ENCODE assay signal across 8 cellular contexts in the genomic region with DNA sequence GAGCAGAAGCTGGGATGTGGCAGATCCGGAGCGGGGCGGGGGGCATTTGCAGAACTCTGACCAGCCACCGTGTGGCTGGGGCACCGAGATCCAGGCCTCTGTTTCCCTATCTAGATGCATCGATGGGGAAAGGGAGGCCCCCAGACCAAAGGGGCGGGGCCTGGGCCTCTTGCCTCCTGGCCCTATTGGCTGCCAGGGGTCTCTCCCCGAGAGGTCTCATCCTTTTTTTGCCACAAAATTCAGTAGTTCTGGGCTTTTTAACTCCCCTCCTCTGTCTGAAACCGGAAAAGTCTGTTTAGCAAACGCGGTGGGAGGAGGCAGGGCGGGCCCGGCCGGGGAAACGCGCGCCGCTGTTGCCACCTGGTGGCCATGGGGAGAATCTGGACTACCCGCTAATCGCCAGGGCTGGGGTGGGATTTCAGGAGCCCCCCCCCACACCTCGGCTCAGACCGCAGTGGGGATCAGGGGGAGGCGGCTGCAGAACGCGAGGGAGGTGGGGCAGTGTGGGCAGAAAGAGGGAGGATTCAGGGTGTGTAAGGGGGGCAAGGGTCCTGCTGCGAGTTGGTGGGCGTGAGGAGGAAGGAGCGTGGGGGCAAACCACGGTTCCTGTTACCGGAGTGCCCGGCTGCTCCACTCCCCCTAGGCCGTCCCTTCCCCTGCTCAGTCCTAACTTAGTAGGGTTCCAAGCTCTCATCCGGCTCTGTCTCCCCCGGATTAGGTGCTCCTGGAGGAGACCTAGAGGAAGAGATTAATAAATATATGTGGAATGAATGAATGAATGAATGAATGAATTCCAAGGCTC. TPM values are rescaled to one million over a fixed set of nuclear protein-coding genes. Genes with fewer than 3 reads are reported as not detected.
DNase-seq lines count a peak whose midpoint lies in the region; ATAC-seq and TF ChIP-seq lines count a peak whose summit lies in the region.

No MANE protein-coding gene starts in this region.

- no peak for TF ChIP-seq POLR2A in breast epithelium (IDR thresholded peaks at IDR 0.05)

- intact Hi-C loops in breast epithelium (cut with DNase I; ENCODE audit: low total_unique reads), result loop anchor here (5.0 kb wide), 1 partner anchor 51 kb away; the partner anchor contains the start of gene ARRDC2

- H3K4me1 ChIP-seq in breast epithelium, result no peaks in the 10 kb centered on the region

- H3K36me3 ChIP-seq in WERI-Rb-1 (no peaks in the 10 kb centered on the region), breast epithelium (no peaks in the 10 kb centered on the region)

- ATAC-seq in GM21619 (IDR thresholded peaks at IDR 0.05; ENCODE audit: unreplicated experiment), result no peak

- H3K9me3 ChIP-seq in WERI-Rb-1 (ENCODE audit: severe bottlenecking), result no peaks in the 10 kb centered on the region
- no peaks in the 10 kb centered on the region for H3K9me3 ChIP-seq in breast epithelium

- H3K27ac ChIP-seq in WERI-Rb-1 (peak overlapping the region; percentile 41), breast epithelium (peak overlapping the region; percentile 61 to 84), skin epidermis (peak overlapping the region in 19 of 21 experiments; percentile 58 to 89 (median 78))

- DNase-seq in AG08395 (ENCODE audit: low spot score) (peak; percentile 85), GM20000 (ENCODE audit: low spot score) (peak; percentile 90), NCI-H2081 treated with DMSO at 0.1 percent for 48 hours (lab: John Stamatoyannopoulos, UW) (peak; percentile 14), WERI-Rb-1 (peak; percentile 73), breast epithelium (ENCODE audit: low spot score in 2 of 2) (peak; percentile 63 to 83), iPS-NIHi7 (ENCODE audit: extremely low spot score) (peak; percentile 94)

- TF ChIP-seq CTCF in GM20000 (IDR thresholded peaks at IDR 0.05; ENCODE audit: extremely low read depth, missing control alignments), result peak; percentile 41
- peak; percentile 80 for TF ChIP-seq CTCF in WERI-Rb-1 (IDR thresholded peaks at IDR 0.05; ENCODE audit: low read depth, low read length)
- peak; percentile 94 to 99 (median 97) for TF ChIP-seq CTCF in breast epithelium (IDR thresholded peaks at IDR 0.05)

- H3K27me3 ChIP-seq in WERI-Rb-1 (ENCODE audit: insufficient read depth, low read depth, severe bottlenecking), result no peaks in the 10 kb centered on the region
- H3K27me3 ChIP-seq in breast epithelium, result no peaks in the 10 kb centered on the region

- peak overlapping the region; percentile 39 for H3K4me3 ChIP-seq in WERI-Rb-1 (ENCODE audit: low read depth, low read length)
- peak overlapping the region; percentile 11 to 29 (median 26) for H3K4me3 ChIP-seq in breast epithelium
- H3K4me3 ChIP-seq in skin epidermis, result peak overlapping the region in 2 of 7 experiments; percentile 9 to 15

RNA-seq across cellular contexts. Expression of gene IL12RB1, which starts 28.3 kb away (rescaled TPM):
- total RNA-seq in breast epithelium, result 1 to 10 TPM in 2 of 3 donors, under 1 TPM in 1; 0.98 to 2.1 (median 1.6) TPM

RNA-seq across cellular contexts. Expression of gene MAST3, which starts 39.2 kb away (rescaled TPM):
- total RNA-seq in breast epithelium, result 1 to 10 TPM; 5.6 to 8.5 (median 6.2) TPM

RNA-seq across cellular contexts. Expression of gene ARRDC2, which starts 50.4 kb away (rescaled TPM):
- total RNA-seq in breast epithelium, result 10 to 100 TPM; 49.4 to 89.3 (median 53.4) TPM

Comparison
In these comparisons a context has a peak if more than half of its experiments do, and no peak if none do; other contexts are left out.
1. DNase-seq: peak in every context shown above with its lines; median percentile 94 in iPS-NIHi7; 90 in GM20000; 85 in AG08395; 73 in WERI-Rb-1; 73 in breast epithelium; 14 in NCI-H2081 treated with DMSO at 0.1 percent for 48 hours.
2. CTCF ChIP-seq: peak in every context shown above with its lines; median percentile 97 in breast epithelium; 80 in WERI-Rb-1; 41 in GM20000.